In the genomic region with DNA sequence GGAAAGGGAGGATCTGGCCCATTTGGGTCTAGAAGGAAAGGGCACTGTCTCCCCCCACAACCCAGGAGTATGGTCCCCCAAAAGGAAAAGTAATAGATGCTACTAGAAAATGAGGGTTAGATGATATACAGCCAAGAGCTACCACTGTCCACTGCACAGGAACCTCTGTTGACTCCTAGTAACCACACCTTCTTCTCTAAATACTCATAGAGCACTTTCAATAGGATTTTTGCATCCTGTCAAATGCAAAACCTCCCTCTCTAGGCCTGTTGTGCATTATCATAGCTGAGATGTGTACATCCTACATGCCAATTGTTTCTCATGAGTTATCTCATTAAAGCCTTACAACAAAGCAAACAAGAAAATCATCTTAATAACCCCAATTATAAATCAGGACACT, we compare ENCODE assay signal across 16 cellular contexts.
A peak's percentile ranks its signal among the peaks of the same experiment; 100 is the strongest.
DNase-seq lines count a peak whose midpoint lies in the region; ATAC-seq, FAIRE-seq and TF ChIP-seq lines count a peak whose summit lies in the region.
"Had no signal": no experiment of that assay in that cellular context is flagged by ENCODE, and none has a peak within 500 bp of the region (broad histone marks: within the 10 kb centered on the region; RNA-seq: fewer than 3 reads in every experiment).

No MANE protein-coding gene starts in this region.

- peaks cover 3% of the 10 kb centered on the region; the same call in 1 of the 2 replicates for H3K4me1 ChIP-seq in GM12878 (ENCODE audit: control insufficient read depth, insufficient read depth, low read length)
- H3K4me1 ChIP-seq: SJSA1 had no signal

- H3K27me3 ChIP-seq in GM12878 (replicated peaks in 1 of 2; ENCODE audit: control insufficient read depth in 2 of 2, insufficient read depth in 2 of 2, low read length in 1 of 2): no peaks in the 10 kb centered on the region
- H3K27me3 ChIP-seq: SJSA1 had no signal

- in situ Hi-C loops in GM12878 (cut with MboI): no loop called here

- H4K20me1 ChIP-seq in GM12878 (ENCODE audit: control insufficient read depth, insufficient read depth): no peaks in the 10 kb centered on the region

- no peaks in the 10 kb centered on the region for H3K79me2 ChIP-seq in GM12878 (ENCODE audit: control insufficient read depth, insufficient read depth, low read length)

- no peak overlapping the region for H3K4me2 ChIP-seq in GM12878 (ENCODE audit: control insufficient read depth, insufficient read depth)

- no peak for FAIRE-seq in GM12878 (lab: Jason Lieb, UNC)
- FAIRE-seq: HTR-8/SVneo had no signal

- no peak overlapping the region for H3K4me3 ChIP-seq in GM12878
- H3K4me3 ChIP-seq: SJSA1 had no signal

- SMC1A ChIA-PET in GM12878 (lab: Charles Lee; ENCODE audit: uncharacterized antibody, unreplicated experiment): interaction anchor here (1.3 to 3.9 kb wide), 4 partner anchors 11 to 174 kb away, joined by 3 to 25 read pairs (median 8); no protein-coding TSS in a partner anchor

- intact Hi-C loops in GM12878 (cut with micrococcal nuclease; ENCODE audit: unreplicated experiment): no loop called here

- H2AFZ ChIP-seq in GM12878 (ENCODE audit: control insufficient read depth, low read depth, low read length): no peak overlapping the region

- TF ChIP-seq CTCF in GM12878 (IDR thresholded peaks at IDR 0.05 in 2 of 3, conservative IDR thresholded peaks at IDR 0.05 in 1 of 3; ENCODE audit: control insufficient read depth in 2 of 3, extremely low read depth in 1 of 3, insufficient read depth in 1 of 3, low read depth in 3 of 3, low read length in 3 of 3): no peak

- H3K36me3 ChIP-seq in GM12878 (ENCODE audit: control insufficient read depth in 2 of 2, insufficient read depth in 2 of 2, low read length in 1 of 2): no peaks in the 10 kb centered on the region
- H3K36me3 ChIP-seq: SJSA1 had no signal

- no peak for TF ChIP-seq RAD21 in GM12878 (IDR thresholded peaks at IDR 0.05; ENCODE audit: insufficient read depth, low read depth, low read length)

- CTCF ChIA-PET in GM12878 (lab: Yijun Ruan, JAX): interaction anchor here (1.1 to 2.4 kb wide), 2 partner anchors 8 to 10 kb away, joined by 4 to 5 read pairs; no protein-coding TSS in a partner anchor

- no peak overlapping the region for H3K9ac ChIP-seq in GM12878 (ENCODE audit: control insufficient read depth, insufficient read depth, low read length)

- TF ChIP-seq POLR2A in GM12878 (IDR thresholded peaks at IDR 0.05; ENCODE audit: low read depth, low read length): no peak

- ATAC-seq in GM18511 (IDR thresholded peaks at IDR 0.05; ENCODE audit: unreplicated experiment): peak; percentile 91
- peak; percentile 87 for ATAC-seq in GM19438 (IDR thresholded peaks at IDR 0.05; ENCODE audit: low read depth, unreplicated experiment)
- peak; percentile 70 for ATAC-seq in HG02938 (IDR thresholded peaks at IDR 0.05; ENCODE audit: unreplicated experiment)
- ATAC-seq in GM12878: peak; percentile 80
- no peak for ATAC-seq in HG03520 (IDR thresholded peaks at IDR 0.05; ENCODE audit: unreplicated experiment)
- ATAC-seq in HG03460 (IDR thresholded peaks at IDR 0.05; ENCODE audit: unreplicated experiment): no peak

- no peaks in the 10 kb centered on the region for H3K9me3 ChIP-seq in GM12878 (replicated peaks; ENCODE audit: control insufficient read depth, insufficient read depth, low read length)
- H3K9me3 ChIP-seq: SJSA1 had no signal

- POLR2A ChIA-PET in GM12878 (lab: Charles Lee): interaction anchor here (1.9 kb wide), 1 partner anchor 15 kb away, joined by 4 read pairs; no protein-coding TSS in a partner anchor

- DNase-seq in GM12878 (ENCODE audit: low read depth, low spot score): no peak
- no peak for DNase-seq in midbrain (lab: John Stamatoyannopoulos, UW)
- DNase-seq in Kasumi-1 (lab: John Stamatoyannopoulos, UW): no peak
- DNase-seq: CD8-positive, alpha-beta memory T cell; GF-D8; HCEC 1CT; NCI-H1048; NCI-H1694 treated with DMSO at 0.1 percent for 48 hours; T-helper 9 cell had no signal

- no TSS peak for BruUV-seq in GM12878 (replicated peaks; lab: Mats Ljungman, UMichigan)

- no peak overlapping the region for H3K27ac ChIP-seq in GM12878 (ENCODE audit: control insufficient read depth, insufficient read depth)
- H3K27ac ChIP-seq: SJSA1 had no signal

- TF ChIP-seq EP300 in GM12878 (IDR thresholded peaks at IDR 0.05; ENCODE audit: borderline replicate concordance in 1 of 2, control insufficient read depth in 1 of 2, low read depth in 2 of 2, low read length in 2 of 2): no peak

- RAD21 ChIA-PET in GM12878 (lab: Charles Lee; ENCODE audit: unreplicated experiment): interaction anchor here (0.8 to 1.0 kb wide), 2 partner anchors 10 to 24 kb away, joined by 3 read pairs; no protein-coding TSS in a partner anchor

TF ChIP-seq in GM12878, 131 proteins besides CTCF, POLR2A, EP300 and RAD21:
- TF ChIP-seq JUNB (IDR thresholded peaks at IDR 0.05) (0 out of 2 replicates have a peak, but pooled peaks have one; percentile 7), RUNX3 (IDR thresholded peaks at IDR 0.05; ENCODE audit: low read length) (peak; percentile 62)
- TF ChIP-seq, protein P1, sequence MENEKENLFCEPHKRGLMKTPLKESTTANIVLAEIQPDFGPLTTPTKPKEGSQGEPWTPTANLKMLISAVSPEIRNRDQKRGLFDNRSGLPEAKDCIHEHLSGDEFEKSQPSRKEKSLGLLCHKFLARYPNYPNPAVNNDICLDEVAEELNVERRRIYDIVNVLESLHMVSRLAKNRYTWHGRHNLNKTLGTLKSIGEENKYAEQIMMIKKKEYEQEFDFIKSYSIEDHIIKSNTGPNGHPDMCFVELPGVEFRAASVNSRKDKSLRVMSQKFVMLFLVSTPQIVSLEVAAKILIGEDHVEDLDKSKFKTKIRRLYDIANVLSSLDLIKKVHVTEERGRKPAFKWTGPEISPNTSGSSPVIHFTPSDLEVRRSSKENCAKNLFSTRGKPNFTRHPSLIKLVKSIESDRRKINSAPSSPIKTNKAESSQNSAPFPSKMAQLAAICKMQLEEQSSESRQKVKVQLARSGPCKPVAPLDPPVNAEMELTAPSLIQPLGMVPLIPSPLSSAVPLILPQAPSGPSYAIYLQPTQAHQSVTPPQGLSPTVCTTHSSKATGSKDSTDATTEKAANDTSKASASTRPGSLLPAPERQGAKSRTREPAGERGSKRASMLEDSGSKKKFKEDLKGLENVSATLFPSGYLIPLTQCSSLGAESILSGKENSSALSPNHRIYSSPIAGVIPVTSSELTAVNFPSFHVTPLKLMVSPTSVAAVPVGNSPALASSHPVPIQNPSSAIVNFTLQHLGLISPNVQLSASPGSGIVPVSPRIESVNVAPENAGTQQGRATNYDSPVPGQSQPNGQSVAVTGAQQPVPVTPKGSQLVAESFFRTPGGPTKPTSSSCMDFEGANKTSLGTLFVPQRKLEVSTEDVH (IDR thresholded peaks at IDR 0.05; ENCODE audit: low read depth, partially characterized antibody): no peak

Comparison
In these comparisons a context has a peak if more than half of its experiments do, and no peak if none do; other contexts are left out.
1. ATAC-seq: peak in GM18511 (single experiment), GM19438 (single experiment), HG02938 (single experiment) and GM12878 (single experiment); none in HG03520 (single experiment) and HG03460 (single experiment).